In genomic region chr7:72827839-72828591, GRCh38 we compare ENCODE assay signal across 8 cellular contexts. TPM values are rescaled to one million over a fixed set of nuclear protein-coding genes. Genes with fewer than 3 reads are reported as not detected.
DNase-seq lines count a peak whose midpoint lies in the region; ATAC-seq and TF ChIP-seq lines count a peak whose summit lies in the region.
"Not testable (repeated sequence)": the region's sequence is repeated elsewhere in the genome, so short reads cannot be mapped to it uniquely, and the experiment has no call there.

Gene TYW1B (minus strand): TSS chr7:72828200. CDS start chr7:72828075, 125 bp downstream.

- not testable (repeated sequence) for H3K9me3 ChIP-seq in lower lobe of right lung

- H3K4me3 ChIP-seq in lower lobe of right lung, result peak within 1 kb of the TSS; percentile 68

- intact Hi-C loops in lower lobe of right lung (cut with DNase I), result not testable (repeated sequence)

- peaks cover 21% of the 10 kb centered on the region for H3K4me1 ChIP-seq in lower lobe of right lung

- not testable (repeated sequence) for TF ChIP-seq CTCF in GM20000 (IDR thresholded peaks at IDR 0.05; ENCODE audit: extremely low read depth, missing control alignments); lower lobe of right lung (IDR thresholded peaks at IDR 0.05)

- H3K27me3 ChIP-seq in lower lobe of right lung (ENCODE audit: low read depth), result not testable (repeated sequence)

- H3K36me3 ChIP-seq in lower lobe of right lung, result peaks cover 21% of the 10 kb centered on the region

- DNase-seq in COLO668 (lab: John Stamatoyannopoulos, UW; ENCODE audit: unreplicated experiment), result peak; percentile 95
- DNase-seq in GM20000 (ENCODE audit: low spot score), result peak; percentile 74
- DNase-seq in HS-5 (ENCODE audit: low read depth), result peak; percentile 93
- peak; percentile 87 for DNase-seq in NK-92 (lab: John Stamatoyannopoulos, UW; ENCODE audit: unreplicated experiment)
- peak; percentile 98 for DNase-seq in activated CD8-positive, alpha-beta memory T cell treated with anti-CD3 and anti-CD28 coated beads for 24 hours
- DNase-seq in effector CD4-positive, alpha-beta T cell, result peak; percentile 95
- DNase-seq in lower lobe of right lung, result peak; percentile 98
- peak; percentile 93 to 95 (median 94) for DNase-seq in stimulated activated CD4-positive, alpha-beta T cell treated with anti-CD3 and anti-CD28 coated beads, TNF-alpha, amount 100 ng/mL, for 1 hour (ENCODE audit: low read depth in 3 of 3, low spot score in 1 of 3)

- H3K27ac ChIP-seq in lower lobe of right lung, result peak within 1 kb of the TSS; percentile 99

- ATAC-seq in lower lobe of right lung, result peak; percentile 91 to 96

RNA-seq across cellular contexts. Expression of gene TYW1B, which starts in this region (rescaled TPM):
- total RNA-seq in lower lobe of right lung, result 6.8 TPM

Comparison
In these comparisons a context has a peak if more than half of its experiments do, and no peak if none do; other contexts are left out.
1. Peak in every context shown above with its lines: DNase-seq, ATAC-seq, H3K4me3 ChIP-seq and H3K27ac ChIP-seq.